ENCODE assay signal across 8 cellular contexts in the genomic region with DNA sequence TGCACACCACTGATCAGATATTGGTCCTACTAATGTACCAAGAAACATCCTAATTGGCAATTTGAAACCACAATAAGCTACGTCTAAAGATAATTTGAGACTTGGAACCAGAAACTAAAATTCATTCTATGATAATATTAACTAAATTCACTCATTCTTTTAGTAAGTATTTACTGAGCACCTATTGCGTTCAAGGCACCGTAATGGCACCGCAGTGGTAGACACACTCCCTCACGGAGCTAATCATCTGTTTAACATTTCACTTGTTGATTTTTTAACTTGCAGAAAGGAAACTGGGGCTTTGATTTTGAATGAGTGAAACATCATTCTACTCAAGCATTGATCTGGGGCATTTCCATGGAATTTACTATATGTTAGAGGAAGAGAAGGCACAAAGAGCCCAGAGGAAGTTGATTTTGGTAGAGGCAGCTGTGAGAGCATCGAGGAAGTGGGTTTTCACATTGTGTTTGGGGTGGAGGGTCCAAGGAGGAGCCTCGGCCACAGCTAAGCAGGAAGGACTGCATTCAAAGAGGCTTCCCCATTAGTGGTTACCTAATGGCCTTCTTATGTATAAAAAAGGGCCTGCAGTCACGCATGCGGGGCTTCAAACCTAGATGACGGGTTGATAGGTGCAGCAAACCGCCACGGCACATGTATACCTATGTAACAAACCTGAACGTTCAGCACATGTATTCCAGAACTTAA. TPM values are rescaled to one million over a fixed set of nuclear protein-coding genes. Genes with fewer than 3 reads are reported as not detected.
DNase-seq lines count a peak whose midpoint lies in the region; ATAC-seq and TF ChIP-seq lines count a peak whose summit lies in the region.

No MANE protein-coding gene starts in this region.

- H4K20me1 ChIP-seq in hepatocyte (ENCODE audit: insufficient read depth, poor library complexity, severe bottlenecking) = peaks cover 45% of the 10 kb centered on the region

- peak; percentile 29 for ATAC-seq in HG02678 (IDR thresholded peaks at IDR 0.05; ENCODE audit: unreplicated experiment)

- H3K36me3 Mint-ChIP-seq in activated CD4-positive, alpha-beta memory T cell treated with anti-CD3 and anti-CD28 coated beads for 36 hours = peaks cover 26% of the 10 kb centered on the region

- WGBS in hepatocyte (ENCODE audit: low lambda C conversion rate, missing lambda C conversion rate) = 94% methylated on average over 13 of the region's 13 CpGs

- H3K9me2 ChIP-seq in hepatocyte (replicated peaks; ENCODE audit: insufficient read depth) = no peaks in the 10 kb centered on the region

- peak overlapping the region; percentile 62 for H3K4me3 Mint-ChIP-seq in activated CD4-positive, alpha-beta memory T cell treated with anti-CD3 and anti-CD28 coated beads for 36 hours

- H3K4me1 Mint-ChIP-seq in activated CD4-positive, alpha-beta memory T cell treated with anti-CD3 and anti-CD28 coated beads for 36 hours (ENCODE audit: low read depth) = peaks cover 95% of the 10 kb centered on the region

- H3K36me3 ChIP-seq in hepatocyte (replicated peaks; ENCODE audit: insufficient read depth, low read depth) = no peaks in the 10 kb centered on the region

- H3K4me1 ChIP-seq in hepatocyte (ENCODE audit: insufficient read depth) = peaks cover 62% of the 10 kb centered on the region

- CTCF ChIA-PET in activated CD4-positive, alpha-beta memory T cell treated with anti-CD3 and anti-CD28 coated beads for 36 hours (lab: Charles Lee) = interaction anchor here (0.7 to 4.0 kb wide), 10 partner anchors 7 to 359 kb away, joined by 3 to 19 read pairs (median 4); no protein-coding TSS in a partner anchor

- POLR2A ChIA-PET in activated CD4-positive, alpha-beta memory T cell treated with anti-CD3 and anti-CD28 coated beads for 36 hours (lab: Charles Lee) = interaction anchor here (1.0 to 11.1 kb wide), 10 partner anchors 10 to 147 kb away, joined by 3 to 76 read pairs (median 7); no protein-coding TSS in a partner anchor

- no peak overlapping the region for H3K4me3 ChIP-seq in hepatocyte

- no peaks in the 10 kb centered on the region for H3K27me3 Mint-ChIP-seq in activated CD4-positive, alpha-beta memory T cell treated with anti-CD3 and anti-CD28 coated beads for 36 hours

- no peaks in the 10 kb centered on the region for H3K9me3 ChIP-seq in hepatocyte (ENCODE audit: low read depth)

- TF ChIP-seq CTCF in hepatocyte (IDR thresholded peaks at IDR 0.05; ENCODE audit: poor library complexity) = no peak

- peaks cover 91% of the 10 kb centered on the region for H3K79me2 ChIP-seq in hepatocyte

- no peaks in the 10 kb centered on the region for H3K9me3 Mint-ChIP-seq in activated CD4-positive, alpha-beta memory T cell treated with anti-CD3 and anti-CD28 coated beads for 36 hours

- H3K4me2 ChIP-seq in hepatocyte = no peak overlapping the region

- no peak overlapping the region for H2AFZ ChIP-seq in hepatocyte

- peak overlapping the region; percentile 93 for H3K27ac Mint-ChIP-seq in activated CD4-positive, alpha-beta memory T cell treated with anti-CD3 and anti-CD28 coated beads for 36 hours

- DNase-seq in AML-193 (lab: John Stamatoyannopoulos, UW) (peak; percentile 81 to 82), hepatocyte (ENCODE audit: low spot score) (no peak), glomerular visceral epithelial cell (ENCODE audit: extremely low spot score) (no peak), occipital lobe (lab: John Stamatoyannopoulos, UW) (no peak), NCI-H1694 (lab: John Stamatoyannopoulos, UW) (no peak), DMS 273 treated with DMSO at 0.1 percent for 48 hours (lab: John Stamatoyannopoulos, UW) (no peak)
- peak; percentile 58 for DNase-seq in activated CD4-positive, alpha-beta memory T cell treated with anti-CD3 and anti-CD28 coated beads for 36 hours

- intact Hi-C loops in activated CD4-positive, alpha-beta memory T cell treated with anti-CD3 and anti-CD28 coated beads for 36 hours (cut with micrococcal nuclease) = loop anchor here (1.0 to 10.0 kb wide), 5 partner anchors 64 to 622 kb away; partner anchors contain the start of genes POMT1 and SETX

- no peaks in the 10 kb centered on the region for H3K27me3 ChIP-seq in hepatocyte

- H3K27ac ChIP-seq in hepatocyte = peak overlapping the region; percentile 89

RNA-seq across cellular contexts. Expression of gene RAPGEF1, which starts 7.1 kb away (rescaled TPM):
- 10 to 100 TPM; 91.9 to 92.3 TPM for total RNA-seq in activated CD4-positive, alpha-beta memory T cell treated with anti-CD3 and anti-CD28 coated beads for 36 hours
- total RNA-seq in hepatocyte (26.2 and 27.5 TPM in 2 replicates), occipital lobe (26.2 TPM)
- 24.8 and 29.7 TPM in 2 replicates for polyA plus RNA-seq in hepatocyte

Comparison
In these comparisons a context has a peak if more than half of its experiments do, and no peak if none do; other contexts are left out.
1. DNase-seq: peak in AML-193 (2 of 2) and activated CD4-positive, alpha-beta memory T cell treated with anti-CD3 and anti-CD28 coated beads for 36 hours (single experiment); none in hepatocyte (single experiment), glomerular visceral epithelial cell (single experiment), occipital lobe (single experiment), NCI-H1694 (single experiment) and DMS 273 treated with DMSO at 0.1 percent for 48 hours (single experiment).